16 cellular contexts compared by ENCODE assay signal in genomic region chr1:145986551-145986950, GRCh38. TPM values are rescaled to one million over a fixed set of nuclear protein-coding genes. Genes with fewer than 3 reads are reported as not detected.
DNase-seq lines count a peak whose midpoint lies in the region; ATAC-seq, FAIRE-seq and TF ChIP-seq lines count a peak whose summit lies in the region.
"Had no signal": no experiment of that assay in that cellular context is flagged by ENCODE, and none has a peak within 500 bp of the region (broad histone marks: within the 10 kb centered on the region; RNA-seq: fewer than 3 reads in every experiment).

No MANE protein-coding gene starts in this region.

- no peaks in the 10 kb centered on the region for H3K9me2 ChIP-seq in OCI-LY1 (ENCODE audit: low read depth, low read length)

- WGBS in A549 (ENCODE audit: missing lambda C conversion rate) = 85% methylated on average over 6 of the region's 6 CpGs
- 95% methylated on average over 6 of the region's 6 CpGs for WGBS in esophagus muscularis mucosa
- WGBS in prostate gland = 94% methylated on average over 6 of the region's 6 CpGs

- CTCF ChIA-PET in A549 (lab: Yijun Ruan, JAX) = interaction anchor here (0.7 to 24.2 kb wide), 5 partner anchors 7 to 140 kb away, joined by 4 to 566 read pairs (median 8); partner anchors contain the start of gene HJV

- no peak for TF ChIP-seq EP300 in A549 (IDR thresholded peaks at IDR 0.05)
- no peak for TF ChIP-seq EP300 in esophagus muscularis mucosa (IDR thresholded peaks at IDR 0.05)

- H3K9ac ChIP-seq in OCI-LY1 (ENCODE audit: low read length) = no peak overlapping the region

- peaks cover 11% of the 10 kb centered on the region; the same call in 2 of the 3 replicates for H3K4me1 ChIP-seq in A549
- peaks cover 50% of the 10 kb centered on the region for H3K4me1 ChIP-seq in OCI-LY1 (ENCODE audit: insufficient read depth, low read length, severe bottlenecking)
- H3K4me1 ChIP-seq in esophagus muscularis mucosa = peaks cover 66 to 87% (median 74%) of the 10 kb centered on the region in 4 donors
- H3K4me1 ChIP-seq in prostate gland (replicated peaks) = no peaks in the 10 kb centered on the region

- intact Hi-C loops in esophagus muscularis mucosa (cut with DNase I) (no loop called here), prostate gland (cut with DNase I) (no loop called here)

- no peaks in the 10 kb centered on the region for H3K79me2 ChIP-seq in OCI-LY1 (ENCODE audit: insufficient read depth, low read length)

- DNase-seq in A549 (ENCODE audit: low read depth in 1 of 2, low spot score in 1 of 2) = no peak
- no peak for DNase-seq in esophagus muscularis mucosa (ENCODE audit: extremely low spot score)
- DNase-seq in prostate gland (ENCODE audit: low spot score) = no peak
- DNase-seq in NCI-H2029 treated with DMSO at 0.1 percent for 48 hours (lab: John Stamatoyannopoulos, UW) = no peak
- no peak for DNase-seq in NK-92 treated with Interleukin-12 subunit alpha and Interleukin-12 subunit beta, amount 100 ng/mL, for 24 hours (lab: John Stamatoyannopoulos, UW)
- DNase-seq: activated CD4-positive, alpha-beta T cell treated with anti-CD3 and anti-CD28 coated beads for 48 hours; activated T-cell treated with anti-CD3 and anti-CD28 coated beads, Interleukin-2, amount 50 U/mL, for 4 hours; effector memory CD8-positive, alpha-beta T cell; NCI-H1092; stimulated activated CD4-positive, alpha-beta T cell treated with anti-CD3 and anti-CD28 coated beads, Interleukin-12 subunit alpha, Interleukin-12 subunit beta, amount 100 ng/mL, for 4 hours had no signal

- H3K36me3 ChIP-seq in OCI-LY1 (ENCODE audit: insufficient read depth, low read length) (no peaks in the 10 kb centered on the region), esophagus muscularis mucosa (no peaks in the 10 kb centered on the region), prostate gland (no peaks in the 10 kb centered on the region)

- H3K27ac ChIP-seq in A549 (no peak overlapping the region), OCI-LY1 (ENCODE audit: low read depth, low read length, poor library complexity, severe bottlenecking) (peak overlapping the region; percentile 4), esophagus muscularis mucosa (replicated peaks in 1 of 4) (peak overlapping the region; percentile 89 to 96 (median 93)), prostate gland (peak overlapping the region; percentile 52 to 68)

- no peak for TF ChIP-seq RAD21 in A549 (conservative IDR thresholded peaks at IDR 0.05 in 1 of 2, IDR thresholded peaks at IDR 0.05 in 1 of 2)

- TF ChIP-seq CTCF in A549 (IDR thresholded peaks at IDR 0.05) (no peak), OCI-LY1 (IDR thresholded peaks at IDR 0.05; ENCODE audit: low read length) (no peak), esophagus muscularis mucosa (IDR thresholded peaks at IDR 0.05) (no peak), prostate gland (IDR thresholded peaks at IDR 0.05) (no peak)

- H4K20me1 ChIP-seq in OCI-LY1 (ENCODE audit: insufficient read depth, low read length) = no peaks in the 10 kb centered on the region

- H3F3A ChIP-seq in OCI-LY1 (ENCODE audit: insufficient read depth, low read length) = peaks cover 16% of the 10 kb centered on the region

- H3K4me3 ChIP-seq in A549 = no peak overlapping the region
- H3K4me3 ChIP-seq in OCI-LY1 (ENCODE audit: low read depth, low read length, poor library complexity, severe bottlenecking) = no peak overlapping the region
- no peak overlapping the region for H3K4me3 ChIP-seq in esophagus muscularis mucosa
- no peak overlapping the region for H3K4me3 ChIP-seq in prostate gland

- FAIRE-seq in A549 (lab: Jason Lieb, UNC) = no peak
- FAIRE-seq: urothelium cell line had no signal

- TF ChIP-seq POLR2A in A549 (IDR thresholded peaks at IDR 0.05; ENCODE audit: low read length) (no peak), esophagus muscularis mucosa (IDR thresholded peaks at IDR 0.05; ENCODE audit: low read depth) (no peak), prostate gland (IDR thresholded peaks at IDR 0.05) (no peak)

- ATAC-seq in A549 (no peak), HG02885 (IDR thresholded peaks at IDR 0.05; ENCODE audit: poor library complexity, unreplicated experiment) (no peak), GM18873 (IDR thresholded peaks at IDR 0.05; ENCODE audit: low FRiP score, unreplicated experiment) (no peak)
- ATAC-seq: activated T-cell treated with anti-CD3 and anti-CD28 coated beads, Interleukin-2, amount 50 U/mL, for 4 hours; effector memory CD8-positive, alpha-beta T cell had no signal

- no peaks in the 10 kb centered on the region for H3K9me3 ChIP-seq in A549
- no peaks in the 10 kb centered on the region for H3K9me3 ChIP-seq in OCI-LY1 (ENCODE audit: low read length)
- H3K9me3 ChIP-seq in esophagus muscularis mucosa = no peaks in the 10 kb centered on the region
- no peaks in the 10 kb centered on the region for H3K9me3 ChIP-seq in prostate gland

- H3K4me2 ChIP-seq in A549 (peak overlapping the region; percentile 15; the same call in 1 of the 3 replicates), OCI-LY1 (ENCODE audit: low read length) (no peak overlapping the region)

- H2AFZ ChIP-seq in OCI-LY1 (ENCODE audit: low read length) = no peak overlapping the region

- no peaks in the 10 kb centered on the region for H3K27me3 ChIP-seq in OCI-LY1 (ENCODE audit: insufficient read depth, low read length)
- no peaks in the 10 kb centered on the region for H3K27me3 ChIP-seq in esophagus muscularis mucosa
- H3K27me3 ChIP-seq in prostate gland (replicated peaks; ENCODE audit: insufficient read depth) = no peaks in the 10 kb centered on the region

- POLR2A ChIA-PET in A549 (lab: Yijun Ruan, JAX) = interaction anchor here (0.7 to 1.1 kb wide), 2 partner anchors 10 to 59 kb away, joined by 3 read pairs; partner anchors contain the start of genes RBM8A and TXNIP

TF ChIP-seq in A549, 52 proteins besides CTCF, POLR2A, EP300 and RAD21 (continues in another document):
- TF ChIP-seq MAZ (IDR thresholded peaks at IDR 0.05; ENCODE audit: borderline replicate concordance, low read depth, low read length) (no peak), CEBPB (IDR thresholded peaks at IDR 0.05) (no peak), MYC (IDR thresholded peaks at IDR 0.05; ENCODE audit: borderline replicate concordance, low read length) (no peak), HOXB13 (CRISPR knock-in tag; IDR thresholded peaks at IDR 0.05; ENCODE audit: low read depth) (no peak), USF2 (IDR thresholded peaks at IDR 0.05) (no peak), ATOH8 (CRISPR knock-in tag; IDR thresholded peaks at IDR 0.05; ENCODE audit: low read depth) (no peak)

RNA-seq across cellular contexts. Expression of gene TXNIP, which starts 9.8 kb away (rescaled TPM):
- polyA plus RNA-seq in A549 (2011; rRNA removed) (3.1 and 3.3 TPM in 2 replicates), A549 (2017; fragmentation: RNase III; extraction: RNeasy Plus Mini Kit Qiagen cat#74134 plus additional on column Dnase treatment) (0.05 to 0.11 TPM in 2 of 3 replicates, not detected in the other)
- polyA plus RNA-seq in A549 (2012; cell fraction: cytosol; rRNA removed) = 0.06 and 0.08 TPM in 2 replicates
- 0.05 and 0.09 TPM in 2 replicates for polyA plus RNA-seq in A549 (2012; cell fraction: nucleus; rRNA removed)
- polyA minus RNA-seq in A549 (2011; rRNA and poly(A)+ RNA removed) = 4.3 and 4.7 TPM in 2 replicates
- total RNA-seq in esophagus muscularis mucosa (1,000 to 10,000 TPM; 1,186 to 4,171 (median 2,482) TPM), prostate gland (100 to 1,000 TPM; 618 to 736 TPM)

RNA-seq across cellular contexts. Expression of gene POLR3GL, which starts 22.1 kb away (rescaled TPM):
- polyA plus RNA-seq in A549 (2011; rRNA removed) = 11.0 and 15.7 TPM in 2 replicates
- 5.1 and 5.2 TPM in 2 replicates for polyA plus RNA-seq in A549 (2012; cell fraction: cytosol; rRNA removed)
- polyA plus RNA-seq in A549 (2012; cell fraction: nucleus; rRNA removed) = 2.3 and 2.6 TPM in 2 replicates
- polyA plus RNA-seq in A549 (2017; fragmentation: RNase III; extraction: RNeasy Plus Mini Kit Qiagen cat#74134 plus additional on column Dnase treatment) = 11.0 to 14.3 TPM (median 12.6 TPM) in 3 replicates
- polyA minus RNA-seq in A549 (2011; rRNA and poly(A)+ RNA removed) = 5.2 TPM in 2 replicates
- total RNA-seq in esophagus muscularis mucosa = 10 to 100 TPM; 29.0 to 41.5 (median 35.5) TPM
- 10 to 100 TPM; 20.3 to 23.2 TPM for total RNA-seq in prostate gland

RNA-seq across cellular contexts. Expression of gene ANKRD34A, which starts 22.2 kb away (rescaled TPM):
- polyA plus RNA-seq in A549 (2011; rRNA removed) (0.30 and 0.34 TPM in 2 replicates), A549 (2017; fragmentation: RNase III; extraction: RNeasy Plus Mini Kit Qiagen cat#74134 plus additional on column Dnase treatment) (0.25 to 0.59 TPM (median 0.39 TPM) in 3 replicates)
- polyA plus RNA-seq in A549 (2012; cell fraction: cytosol; rRNA removed) = 0.17 and 0.29 TPM in 2 replicates
- polyA plus RNA-seq in A549 (2012; cell fraction: nucleus; rRNA removed) = 0.50 and 0.79 TPM in 2 replicates
- 0.15 and 0.33 TPM in 2 replicates for polyA minus RNA-seq in A549 (2011; rRNA and poly(A)+ RNA removed)
- total RNA-seq in esophagus muscularis mucosa (1 to 10 TPM in 3 of 4 donors, under 1 TPM in 1; 0.66 to 1.7 (median 1.3) TPM), prostate gland (1 to 10 TPM; 1.6 to 2.4 TPM)

RNA-seq across cellular contexts. Expression of gene LIX1L, which starts 28.7 kb away (rescaled TPM):
- 33.0 and 35.8 TPM in 2 replicates for polyA plus RNA-seq in A549 (2011; rRNA removed)
- polyA plus RNA-seq in A549 (2012; cell fraction: cytosol; rRNA removed) = 16.2 and 18.8 TPM in 2 replicates
- 6.8 and 10.8 TPM in 2 replicates for polyA plus RNA-seq in A549 (2012; cell fraction: nucleus; rRNA removed)
- polyA plus RNA-seq in A549 (2017; fragmentation: RNase III; extraction: RNeasy Plus Mini Kit Qiagen cat#74134 plus additional on column Dnase treatment) = 8.6 to 10.5 TPM (median 10.1 TPM) in 3 replicates
- polyA minus RNA-seq in A549 (2011; rRNA and poly(A)+ RNA removed) = 15.9 and 18.4 TPM in 2 replicates
- total RNA-seq in esophagus muscularis mucosa = 10 to 100 TPM; 33.2 to 55.0 (median 41.7) TPM
- total RNA-seq in prostate gland = 10 to 100 TPM; 30.0 to 31.8 TPM

RNA-seq across cellular contexts. Expression of gene HJV, which starts 35.0 kb away (rescaled TPM):
- polyA plus RNA-seq in A549 (2011; rRNA removed) (0.07 TPM in 1 of 2 replicates, not detected in the other), A549 (2017; fragmentation: RNase III; extraction: RNeasy Plus Mini Kit Qiagen cat#74134 plus additional on column Dnase treatment) (not detected in 3 replicates)
- polyA plus RNA-seq in A549 (2012; cell fraction: cytosol; rRNA removed) = not detected in 2 replicates
- not detected in 2 replicates for polyA plus RNA-seq in A549 (2012; cell fraction: nucleus; rRNA removed)
- not detected in 2 replicates for polyA minus RNA-seq in A549 (2011; rRNA and poly(A)+ RNA removed)
- total RNA-seq in esophagus muscularis mucosa (not detected), prostate gland (1 to 10 TPM in 1 of 2 donors, not detected in 1; 1.2 TPM)
- total RNA-seq: activated T-cell treated with anti-CD3 and anti-CD28 coated beads, Interleukin-2, amount 50 U/mL, for 4 hours; glomerular endothelial cell; kidney epithelial cell had no signal

Comparison
In these comparisons a context has a peak if more than half of its experiments do, and no peak if none do; other contexts are left out.
1. H3K27ac ChIP-seq: peak in OCI-LY1 (single experiment), esophagus muscularis mucosa (4 of 4) and prostate gland (2 of 2); none in A549 (0 of 2).